ENCODE assay signal across 12 cellular contexts in the genomic region with DNA sequence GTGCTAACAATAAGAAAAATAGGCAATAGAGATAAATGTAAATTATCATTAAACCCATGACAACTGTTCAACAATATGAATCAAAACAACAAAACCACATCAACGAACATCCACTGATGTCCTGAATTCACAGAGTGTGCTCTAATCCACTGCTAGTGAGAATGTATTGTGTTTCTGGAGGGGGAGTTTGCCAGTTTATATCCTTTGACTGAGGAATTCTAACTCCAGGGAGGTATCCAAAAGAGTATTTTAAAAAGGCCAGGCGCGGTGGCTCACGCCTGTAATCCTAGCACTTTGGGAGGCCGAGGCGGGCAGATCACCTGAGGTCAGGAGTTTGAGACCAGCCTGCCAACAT. TPM values are rescaled to one million over a fixed set of nuclear protein-coding genes. Genes with fewer than 3 reads are reported as not detected.
DNase-seq lines count a peak whose midpoint lies in the region; ATAC-seq and TF ChIP-seq lines count a peak whose summit lies in the region.
"Had no signal": no experiment of that assay in that cellular context is flagged by ENCODE, and none has a peak within 500 bp of the region (broad histone marks: within the 10 kb centered on the region; RNA-seq: fewer than 3 reads in every experiment).

No MANE protein-coding gene starts in this region.

- 97% methylated on average over 6 of the region's 6 CpGs for WGBS in mammary epithelial cell (ENCODE audit: low coverage, missing lambda C conversion rate)

- H3K27ac ChIP-seq in CD4-positive, CD25-positive, alpha-beta regulatory T cell (ENCODE audit: insufficient read depth, low read length, poor library complexity, severe bottlenecking), result no peak overlapping the region
- H3K27ac ChIP-seq in mammary epithelial cell (ENCODE audit: insufficient read depth, low read depth, low read length) (peak overlapping the region; percentile 6), left lung (peak overlapping the region in 1 of 2 donors; percentile 93)

- no peak for DNase-seq in CD4-positive, CD25-positive, alpha-beta regulatory T cell
- peak; percentile 46 for DNase-seq in M059J (ENCODE audit: low read depth)
- DNase-seq in mammary epithelial cell, result no peak
- no peak for DNase-seq in neural crest cell (ENCODE audit: low read depth, low spot score)
- no peak for DNase-seq in SW480 (ENCODE audit: low spot score)
- DNase-seq in left lung, result no peak
- DNase-seq in NCI-H146 (lab: John Stamatoyannopoulos, UW), result no peak
- no peak for DNase-seq in NCI-H69 (lab: John Stamatoyannopoulos, UW)
- DNase-seq: DMS79, NCI-H2081 treated with DMSO at 0.1 percent for 48 hours had no signal

- H3K27ac Mint-ChIP-seq in CD4-positive, CD25-positive, alpha-beta regulatory T cell, result peak overlapping the region in 1 of 3 donors; percentile 69
- no peak overlapping the region for H3K27ac Mint-ChIP-seq in neural crest cell (ENCODE audit: unreplicated experiment)

- H3K4me2 ChIP-seq in mammary epithelial cell (ENCODE audit: insufficient read depth, low read depth, low read length), result no peak overlapping the region

- H3K36me3 Mint-ChIP-seq in CD4-positive, CD25-positive, alpha-beta regulatory T cell, result peaks cover 5% of the 10 kb centered on the region
- peaks cover 13% of the 10 kb centered on the region for H3K36me3 Mint-ChIP-seq in neural crest cell (ENCODE audit: low read depth)

- no peaks in the 10 kb centered on the region for H3K36me3 ChIP-seq in CD4-positive, CD25-positive, alpha-beta regulatory T cell (ENCODE audit: control insufficient read depth, insufficient read depth, low read length)
- H3K36me3 ChIP-seq in mammary epithelial cell (ENCODE audit: insufficient read depth, low read length), result peaks cover 3% of the 10 kb centered on the region
- H3K36me3 ChIP-seq in left lung, result no peaks in the 10 kb centered on the region
- H3K36me3 ChIP-seq: thoracic aorta had no signal

- intact Hi-C loops in mammary epithelial cell (cut with micrococcal nuclease), result no loop called here
- intact Hi-C loops in left lung (cut with DNase I), result no loop called here

- H3K27me3 ChIP-seq in CD4-positive, CD25-positive, alpha-beta regulatory T cell (ENCODE audit: control insufficient read depth, insufficient read depth, low read length), result no peaks in the 10 kb centered on the region
- H3K27me3 ChIP-seq in mammary epithelial cell (ENCODE audit: insufficient read depth, low read length) (no peaks in the 10 kb centered on the region), left lung (no peaks in the 10 kb centered on the region)

- in situ Hi-C loops in mammary epithelial cell (cut with MboI; ENCODE audit: low sequenced_read_pairs in 2 of 2), result no loop called here

- H3K27me3 Mint-ChIP-seq in CD4-positive, CD25-positive, alpha-beta regulatory T cell, result no peaks in the 10 kb centered on the region
- H3K27me3 Mint-ChIP-seq in neural crest cell (ENCODE audit: low read depth), result no peaks in the 10 kb centered on the region

- CTCF ChIA-PET in mammary epithelial cell (lab: Charles Lee; ENCODE audit: low non-redundant PET), result no interaction called here

- H3K9ac ChIP-seq in mammary epithelial cell (ENCODE audit: insufficient read depth, low read length), result no peak overlapping the region

- H4K20me1 ChIP-seq in mammary epithelial cell (ENCODE audit: insufficient read depth, low read length), result no peaks in the 10 kb centered on the region

- TF ChIP-seq CTCF in mammary epithelial cell (conservative IDR thresholded peaks at IDR 0.05 in 1 of 2, IDR thresholded peaks at IDR 0.05 in 1 of 2; ENCODE audit: extremely low read depth in 1 of 2, insufficient read depth in 1 of 2, low read depth in 1 of 2, low read length in 2 of 2), result no peak
- TF ChIP-seq CTCF in neural crest cell (conservative IDR thresholded peaks at IDR 0.05), result no peak
- no peak for TF ChIP-seq CTCF in left lung (IDR thresholded peaks at IDR 0.05)

- no peaks in the 10 kb centered on the region for H3K9me3 ChIP-seq in CD4-positive, CD25-positive, alpha-beta regulatory T cell (ENCODE audit: control insufficient read depth in 2 of 2, low read length in 2 of 2)
- no peaks in the 10 kb centered on the region for H3K9me3 ChIP-seq in mammary epithelial cell (replicated peaks; ENCODE audit: insufficient read depth, low read length)
- no peaks in the 10 kb centered on the region for H3K9me3 ChIP-seq in left lung
- H3K9me3 ChIP-seq: thoracic aorta had no signal

- peaks cover 28% of the 10 kb centered on the region for H3K4me1 ChIP-seq in CD4-positive, CD25-positive, alpha-beta regulatory T cell (ENCODE audit: control insufficient read depth, insufficient read depth, low read length, poor library complexity, severe bottlenecking)
- peaks cover 36% of the 10 kb centered on the region for H3K4me1 ChIP-seq in mammary epithelial cell (ENCODE audit: insufficient read depth, low read length)
- peaks cover 15 to 36% of the 10 kb centered on the region in 2 donors for H3K4me1 ChIP-seq in left lung

- ATAC-seq in CD4-positive, CD25-positive, alpha-beta regulatory T cell (ENCODE audit: low read depth in 2 of 2), result no peak
- ATAC-seq in left lung, result no peak
- ATAC-seq: left lobe of liver had no signal

- peaks cover 21 to 49% (median 32%) of the 10 kb centered on the region in 4 donors for H3K4me1 Mint-ChIP-seq in CD4-positive, CD25-positive, alpha-beta regulatory T cell
- peaks cover 55% of the 10 kb centered on the region for H3K4me1 Mint-ChIP-seq in neural crest cell

- BruUV-seq in mammary epithelial cell (replicated peaks; lab: Mats Ljungman, UMichigan), result no TSS peak

- H3K4me3 ChIP-seq in CD4-positive, CD25-positive, alpha-beta regulatory T cell (ENCODE audit: low read depth, low read length), result no peak overlapping the region
- H3K4me3 ChIP-seq in mammary epithelial cell (replicated peaks in 1 of 3; ENCODE audit: insufficient read depth in 1 of 3, low read depth in 2 of 3, low read length in 3 of 3) (no peak overlapping the region), left lung (no peak overlapping the region)

- dilution Hi-C loops in mammary epithelial cell (cut with HindIII; ENCODE audit: low sequenced_read_pairs), result no loop called here

- peaks cover 32% of the 10 kb centered on the region for H3K79me2 ChIP-seq in mammary epithelial cell (ENCODE audit: insufficient read depth, low read length)

- H2AFZ ChIP-seq in mammary epithelial cell (ENCODE audit: low read depth, low read length), result no peak overlapping the region

- peak overlapping the region; percentile 87 to 96 (median 90) for H3K4me3 Mint-ChIP-seq in CD4-positive, CD25-positive, alpha-beta regulatory T cell
- peak overlapping the region; percentile 90 for H3K4me3 Mint-ChIP-seq in neural crest cell

- peaks cover 0 to 1% (median 0%) of the 10 kb centered on the region in 7 donors for H3K9me3 Mint-ChIP-seq in CD4-positive, CD25-positive, alpha-beta regulatory T cell
- H3K9me3 Mint-ChIP-seq in neural crest cell, result no peaks in the 10 kb centered on the region

RNA-seq across cellular contexts. Expression of gene WEE1, which starts 1.7 kb away (rescaled TPM):
- total RNA-seq in CD4-positive, CD25-positive, alpha-beta regulatory T cell, result 41.1 TPM
- 10 to 100 TPM; 11.5 to 25.4 (median 18.9) TPM for polyA plus RNA-seq in CD4-positive, CD25-positive, alpha-beta regulatory T cell
- total RNA-seq in M059J (2014; rRNA removed; shearing (Covaris generic)), result 72.7 and 74.8 TPM in 2 replicates
- total RNA-seq in mammary epithelial cell (10 to 100 TPM; 49.8 to 53.0 TPM), neural crest cell (66.6 and 71.8 TPM in 2 replicates), left lung (10 to 100 TPM; 20.7 to 28.9 TPM)
- polyA plus RNA-seq in mammary epithelial cell, result 31.1 TPM
- 45.0 TPM for polyA minus RNA-seq in mammary epithelial cell
